In the genomic region with DNA sequence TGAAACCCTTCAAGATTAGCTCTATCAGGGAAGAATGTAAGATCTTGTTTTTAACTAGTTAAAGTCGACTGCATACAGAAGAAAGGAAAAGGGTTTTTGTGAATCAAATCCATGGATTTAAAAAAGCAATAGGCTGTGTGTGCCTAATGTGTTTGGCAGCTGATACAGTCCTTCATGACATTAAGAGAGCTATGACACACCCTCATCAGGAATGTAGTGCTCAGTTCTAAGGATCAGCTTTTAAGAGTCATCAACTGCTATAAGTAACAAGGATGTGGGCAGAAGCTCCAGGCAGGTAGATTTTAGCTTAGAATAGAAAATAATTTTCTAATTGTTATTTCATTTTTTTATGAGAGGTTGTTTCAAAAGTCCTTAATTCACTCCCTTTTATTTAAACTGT, we compare ENCODE assay signal across 13 cellular contexts. TPM values are rescaled to one million over a fixed set of nuclear protein-coding genes. Genes with fewer than 3 reads are reported as not detected.
A peak's percentile ranks its signal among the peaks of the same experiment; 100 is the strongest.
DNase-seq lines count a peak whose midpoint lies in the region; ATAC-seq and TF ChIP-seq lines count a peak whose summit lies in the region.
"Had no signal": no experiment of that assay in that cellular context is flagged by ENCODE, and none has a peak within 500 bp of the region (broad histone marks: within the 10 kb centered on the region; RNA-seq: fewer than 3 reads in every experiment).

No MANE protein-coding gene starts in this region.

- H3K4me3 ChIP-seq in retinal pigment epithelial cell (ENCODE audit: low read length): no peak overlapping the region

- no peak for ATAC-seq in GM19324 (IDR thresholded peaks at IDR 0.05; ENCODE audit: low FRiP score, unreplicated experiment)
- ATAC-seq: activated naive CD4-positive, alpha-beta T cell treated with anti-CD3 and anti-CD28 coated beads, Interleukin-2, amount 50 U/mL, for 72 hours; stimulated activated effector memory CD8-positive, alpha-beta T cell treated with anti-CD3 and anti-CD28 coated beads, Interleukin-12 subunit alpha, Interleukin-12 subunit beta, amount 100 ng/mL, for 72 hours had no signal

- TF ChIP-seq CTCF in retinal pigment epithelial cell (conservative IDR thresholded peaks at IDR 0.05; ENCODE audit: low read depth, low read length): no peak

- peak; percentile 7 for DNase-seq in H4 (ENCODE audit: low spot score)
- peak; percentile 54 for DNase-seq in RKO (ENCODE audit: low spot score)
- peak; percentile 74 for DNase-seq in fibroblast of peridontal ligament (ENCODE audit: extremely low read depth)
- DNase-seq in retinal pigment epithelial cell (ENCODE audit: low read depth): peak; percentile 53
- DNase-seq in middle frontal gyrus (ENCODE audit: extremely low spot score, low spot score): no peak
- no peak for DNase-seq in germinal center (ENCODE audit: low spot score)
- no peak for DNase-seq in pons (ENCODE audit: low spot score)
- DNase-seq: effector CD4-positive, alpha-beta T cell; NCI-H1436 treated with DMSO at 0.1 percent for 48 hours had no signal

RNA-seq across cellular contexts. Expression of a gene that starts 52.9 kb away (rescaled TPM):
- 3.3 TPM in 2 replicates for total RNA-seq in H4 (2014; rRNA removed; shearing (Covaris generic))
- total RNA-seq: activated CD8-positive, alpha-beta memory T cell treated with anti-CD3 and anti-CD28 coated beads for 36 hours; activated naive CD4-positive, alpha-beta T cell treated with anti-CD3 and anti-CD28 coated beads, Interleukin-2, amount 50 U/mL, for 72 hours had no signal

Comparison
In these comparisons a context has a peak if more than half of its experiments do, and no peak if none do; other contexts are left out.
1. DNase-seq: peak in H4 (single experiment), RKO (single experiment), fibroblast of peridontal ligament (single experiment) and retinal pigment epithelial cell (single experiment); none in middle frontal gyrus (single experiment), germinal center (single experiment) and pons (single experiment).